Comparison of ENCODE assay signal across 23 cellular contexts in genomic region chr5:112221118-112221517, GRCh38.
"Had no signal": no experiment of that assay in that cellular context is flagged by ENCODE, and none has a peak within 500 bp of the region (broad histone marks: within the 10 kb centered on the region; RNA-seq: fewer than 3 reads in every experiment).

No MANE protein-coding gene starts in this region.

- H3K4me3 ChIP-seq: lung, pancreas, sigmoid colon, SJSA1 had no signal

- H3K9me3 Mint-ChIP-seq: activated naive CD8-positive, alpha-beta T cell treated with anti-CD3 and anti-CD28 coated beads for 36 hours; nephron progenitor cell; stimulated activated naive B cell treated with anti-CD40 and anti-IgM and Interleukin-4, amounts not matched to agents 10 μg/mL and 1 μg/mL and 100 μg/mL, for 72 hours; T-helper 1 cell treated with Interleukin-12 subunit alpha and Interleukin-12 subunit beta and Interleukin-4 antibody, amounts not matched to agents 30 μg/mL and 1 μg/mL, for 36 hours; type B pancreatic cell; WTC11 had no signal

- H3K27me3 ChIP-seq: foreskin keratinocyte, pancreas, sigmoid colon had no signal

- H3K27ac ChIP-seq: foreskin keratinocyte, pancreas, sigmoid colon, SJSA1 had no signal

- H3K27me3 Mint-ChIP-seq: type B pancreatic cell had no signal

- H3K4me1 Mint-ChIP-seq: activated CD4-positive, alpha-beta T cell treated with anti-CD3 and anti-CD28 coated beads for 36 hours; activated naive CD8-positive, alpha-beta T cell treated with anti-CD3 and anti-CD28 coated beads for 36 hours; stimulated activated naive B cell treated with anti-CD40 and anti-IgM and Interleukin-4, amounts not matched to agents 10 μg/mL and 1 μg/mL and 100 μg/mL, for 72 hours had no signal

- H3K4me3 Mint-ChIP-seq: activated CD4-positive, alpha-beta T cell treated with anti-CD3 and anti-CD28 coated beads for 36 hours; activated naive CD8-positive, alpha-beta T cell treated with anti-CD3 and anti-CD28 coated beads for 36 hours; nephron progenitor cell; stimulated activated naive B cell treated with anti-CD40 and anti-IgM and Interleukin-4, amounts not matched to agents 10 μg/mL and 1 μg/mL and 100 μg/mL, for 72 hours; T-helper 1 cell treated with Interleukin-12 subunit alpha and Interleukin-12 subunit beta and Interleukin-4 antibody, amounts not matched to agents 30 μg/mL and 1 μg/mL, for 36 hours; WTC11 had no signal

- ATAC-seq: activated CD4-positive, alpha-beta T cell treated with anti-CD3 and anti-CD28 coated beads for 36 hours; foreskin keratinocyte; stimulated activated naive B cell treated with anti-CD40 and anti-IgM and Interleukin-4, amounts not matched to agents 10 μg/mL and 1 μg/mL and 100 μg/mL, for 72 hours; WTC11 had no signal

- H3K36me3 ChIP-seq: pancreas, sigmoid colon, SJSA1 had no signal

- DNase-seq: activated CD4-positive, alpha-beta T cell treated with anti-CD3 and anti-CD28 coated beads for 36 hours; activated CD4-positive, alpha-beta T cell treated with anti-CD3 and anti-CD28 coated beads, Interleukin-2, amount 50 U/mL, for 4 hours; activated CD8-positive, alpha-beta memory T cell treated with anti-CD3 and anti-CD28 coated beads for 24 hours; activated CD8-positive, alpha-beta memory T cell treated with anti-CD3 and anti-CD28 coated beads, Interleukin-2, amount 50 U/mL, for 48 hours; activated naive CD4-positive, alpha-beta T cell treated with Interleukin-2 at 50 U/mL for 16 hours; activated naive CD8-positive, alpha-beta T cell treated with anti-CD3 and anti-CD28 coated beads for 36 hours; activated T-cell treated with anti-CD3 and anti-CD28 coated beads, Interleukin-2, amount 50 U/mL, for 48 hours; effector CD8-positive, alpha-beta T cell; erythroblast; foreskin keratinocyte; kidney glomerular epithelial cell; nephron progenitor cell; pancreas; sigmoid colon; stimulated activated CD4-positive, alpha-beta T cell treated with anti-CD3 and anti-CD28 coated beads, Interleukin-2, amount 100 ng/mL, for 48 hours; stimulated activated CD8-positive, alpha-beta memory T cell treated with anti-CD3 and anti-CD28 coated beads, Interleukin-4, amount 100 ng/mL, for 48 hours; stimulated activated naive B cell treated with anti-CD40 and anti-IgM and Interleukin-4, amounts not matched to agents 10 μg/mL and 1 μg/mL and 100 μg/mL, for 72 hours; T1000 had no signal

- H3K27ac Mint-ChIP-seq: activated CD4-positive, alpha-beta T cell treated with anti-CD3 and anti-CD28 coated beads for 36 hours; activated naive CD8-positive, alpha-beta T cell treated with anti-CD3 and anti-CD28 coated beads for 36 hours; nephron progenitor cell; stimulated activated naive B cell treated with anti-CD40 and anti-IgM and Interleukin-4, amounts not matched to agents 10 μg/mL and 1 μg/mL and 100 μg/mL, for 72 hours; T-helper 1 cell treated with Interleukin-12 subunit alpha and Interleukin-12 subunit beta and Interleukin-4 antibody, amounts not matched to agents 30 μg/mL and 1 μg/mL, for 36 hours; type B pancreatic cell; WTC11 had no signal

- H3K4me1 ChIP-seq: sigmoid colon, SJSA1 had no signal

- H3K9me3 ChIP-seq: pancreas, sigmoid colon, SJSA1 had no signal

- H3K36me3 Mint-ChIP-seq: activated naive CD8-positive, alpha-beta T cell treated with anti-CD3 and anti-CD28 coated beads for 36 hours; stimulated activated naive B cell treated with anti-CD40 and anti-IgM and Interleukin-4, amounts not matched to agents 10 μg/mL and 1 μg/mL and 100 μg/mL, for 72 hours; type B pancreatic cell; WTC11 had no signal
